In genomic region chr4:6331018-6331417, GRCh38 we compare ENCODE assay signal across 8 cellular contexts.
DNase-seq lines count a peak whose midpoint lies in the region; ATAC-seq, FAIRE-seq and TF ChIP-seq lines count a peak whose summit lies in the region.

No MANE protein-coding gene starts in this region.

- no peaks in the 10 kb centered on the region for H3K36me3 Mint-ChIP-seq in activated T-cell treated with anti-CD3 and anti-CD28 coated beads, Interleukin-2, amount 50 U/mL, for 24 hours (ENCODE audit: low read depth)

- BruUV-seq in endothelial cell of umbilical vein (replicated peaks; lab: Mats Ljungman, UMichigan): no TSS peak

- TF ChIP-seq CTCF in NB4 (IDR thresholded peaks at IDR 0.05; ENCODE audit: low read depth, low read length) (peak; percentile 96), endothelial cell of umbilical vein (IDR thresholded peaks at IDR 0.05; ENCODE audit: extremely low read depth in 1 of 2, insufficient read depth in 1 of 2, low read depth in 1 of 2, low read length in 2 of 2) (peak; percentile 47 to 65), gastrocnemius medialis (IDR thresholded peaks at IDR 0.05 in 4 of 5, conservative IDR thresholded peaks at IDR 0.05 in 1 of 5) (peak in 3 of 5 experiments; percentile 21 to 50 (median 36))

- no peak overlapping the region for H2AFZ ChIP-seq in endothelial cell of umbilical vein (ENCODE audit: low read depth, low read length)

- H3K27ac Mint-ChIP-seq in activated T-cell treated with anti-CD3 and anti-CD28 coated beads, Interleukin-2, amount 50 U/mL, for 24 hours: no peak overlapping the region

- no peaks in the 10 kb centered on the region for H3K9me1 ChIP-seq in endothelial cell of umbilical vein (replicated peaks; ENCODE audit: control insufficient read depth, extremely low read depth, insufficient read depth, low read length)

- no peaks in the 10 kb centered on the region for H4K20me1 ChIP-seq in endothelial cell of umbilical vein (replicated peaks; ENCODE audit: control insufficient read depth, extremely low read depth, insufficient read depth, low read length)

- POLR2A ChIA-PET in endothelial cell of umbilical vein (lab: Charles Lee): no interaction called here

- intact Hi-C loops in endothelial cell of umbilical vein (cut with micrococcal nuclease) (loop anchor here (1.0 kb wide), 1 partner anchor 333 kb away; no protein-coding TSS in a partner anchor), gastrocnemius medialis (cut with DNase I; ENCODE audit: low total_unique reads) (no loop called here)

- H3K9ac ChIP-seq in endothelial cell of umbilical vein (replicated peaks; ENCODE audit: extremely low read depth, insufficient read depth, low read length): no peak overlapping the region

- TF ChIP-seq POLR2A in NB4 (IDR thresholded peaks at IDR 0.05; ENCODE audit: extremely low read depth, insufficient read length): no peak
- no peak for TF ChIP-seq POLR2A in endothelial cell of umbilical vein (IDR thresholded peaks at IDR 0.05; ENCODE audit: low read depth, low read length)
- TF ChIP-seq POLR2A in gastrocnemius medialis (IDR thresholded peaks at IDR 0.05): no peak

- H3K4me2 ChIP-seq in endothelial cell of umbilical vein (ENCODE audit: insufficient read depth, low read length): no peak overlapping the region

- H3K4me1 ChIP-seq in endothelial cell of umbilical vein (ENCODE audit: control insufficient read depth, extremely low read depth, insufficient read depth, low read length) (no peaks in the 10 kb centered on the region), gastrocnemius medialis (no peaks in the 10 kb centered on the region)

- peaks cover 63% of the 10 kb centered on the region for H3K27me3 Mint-ChIP-seq in activated T-cell treated with anti-CD3 and anti-CD28 coated beads, Interleukin-2, amount 50 U/mL, for 24 hours

- in situ Hi-C loops in gastrocnemius medialis (cut with MboI; ENCODE audit: low sequenced_read_pairs in 4 of 4): no loop called here

- peak; percentile 44 to 47 for DNase-seq in activated T-cell treated with anti-CD3 and anti-CD28 coated beads, Interleukin-2, amount 50 U/mL, for 48 hours
- no peak for DNase-seq in activated T-cell treated with anti-CD3 and anti-CD28 coated beads, Interleukin-2, amount 50 U/mL, for 24 hours
- peak; percentile 75 for DNase-seq in NB4 (ENCODE audit: low read depth)
- DNase-seq in endothelial cell of umbilical vein (ENCODE audit: low read depth, low spot score): no peak
- no peak for DNase-seq in gastrocnemius medialis
- DNase-seq in NCI-H2107 (lab: John Stamatoyannopoulos, UW): no peak
- no peak for DNase-seq in stimulated activated naive CD4-positive, alpha-beta T cell treated with Interleukin-2 at 50 U/mL for 16 hours (lab: John Stamatoyannopoulos, UW)

- H3K4me3 ChIP-seq in NB4 (ENCODE audit: low read depth, low read length): no peak overlapping the region
- H3K4me3 ChIP-seq in endothelial cell of umbilical vein (replicated peaks in 1 of 3; ENCODE audit: insufficient read depth in 1 of 3, low read depth in 1 of 3, low read length in 3 of 3): no peak overlapping the region
- no peak overlapping the region for H3K4me3 ChIP-seq in gastrocnemius medialis

- dilution Hi-C loops in endothelial cell of umbilical vein (cut with MboI; ENCODE audit: extremely low pct_ligation_motif_present, low sequenced_read_pairs): no loop called here

- H3K27ac ChIP-seq in endothelial cell of umbilical vein (ENCODE audit: insufficient read depth, low read depth, low read length): no peak overlapping the region
- H3K27ac ChIP-seq in gastrocnemius medialis: no peak overlapping the region

- H3K9me3 ChIP-seq in endothelial cell of umbilical vein (replicated peaks; ENCODE audit: control insufficient read depth, insufficient read depth, low read length): no peaks in the 10 kb centered on the region
- no peaks in the 10 kb centered on the region for H3K9me3 ChIP-seq in gastrocnemius medialis

- CTCF ChIA-PET in endothelial cell of umbilical vein (lab: Charles Lee): interaction anchor here (0.5 to 16.2 kb wide), 29 partner anchors 8 to 783 kb away, joined by 3 to 808 read pairs (median 5); partner anchors contain the start of genes JAKMIP1, MAN2B2 and WFS1

- no peak overlapping the region for H3K4me3 Mint-ChIP-seq in activated T-cell treated with anti-CD3 and anti-CD28 coated beads, Interleukin-2, amount 50 U/mL, for 24 hours

- ATAC-seq in gastrocnemius medialis: no peak
- no peak for ATAC-seq in HG02970 (IDR thresholded peaks at IDR 0.05; ENCODE audit: low FRiP score, unreplicated experiment)

- H3K79me2 ChIP-seq in endothelial cell of umbilical vein (ENCODE audit: control insufficient read depth, insufficient read depth, low read length): no peaks in the 10 kb centered on the region

- no peaks in the 10 kb centered on the region for H3K4me1 Mint-ChIP-seq in activated T-cell treated with anti-CD3 and anti-CD28 coated beads, Interleukin-2, amount 50 U/mL, for 24 hours (ENCODE audit: low read depth)

- H3K27me3 ChIP-seq in endothelial cell of umbilical vein (ENCODE audit: control insufficient read depth in 2 of 2, insufficient read depth in 2 of 2, low read length in 2 of 2): no peaks in the 10 kb centered on the region
- H3K27me3 ChIP-seq in gastrocnemius medialis: peaks cover 6 to 11% (median 9%) of the 10 kb centered on the region in 3 donors

- FAIRE-seq in endothelial cell of umbilical vein (lab: Jason Lieb, UNC): no peak

- H3K36me3 ChIP-seq in endothelial cell of umbilical vein (ENCODE audit: control insufficient read depth in 2 of 2, extremely low read depth in 1 of 2, insufficient read depth in 2 of 2, low read length in 2 of 2) (no peaks in the 10 kb centered on the region), gastrocnemius medialis (no peaks in the 10 kb centered on the region)

- H3K9me3 Mint-ChIP-seq in activated T-cell treated with anti-CD3 and anti-CD28 coated beads, Interleukin-2, amount 50 U/mL, for 24 hours: no peaks in the 10 kb centered on the region

TF ChIP-seq in endothelial cell of umbilical vein, 7 proteins besides CTCF, POLR2A, EP300 and RAD21:
- TF ChIP-seq MYC (IDR thresholded peaks at IDR 0.05; ENCODE audit: low read depth, low read length) (no peak), MAX (IDR thresholded peaks at IDR 0.05; ENCODE audit: insufficient read depth, insufficient read length) (no peak), EZH2 (IDR thresholded peaks at IDR 0.05; ENCODE audit: borderline replicate concordance, low read depth, low read length, severe bottlenecking) (no peak), JUN (IDR thresholded peaks at IDR 0.05; ENCODE audit: borderline replicate concordance, insufficient read depth, insufficient read length, low read depth) (no peak), POLR2AphosphoS5 (IDR thresholded peaks at IDR 0.05; ENCODE audit: insufficient read depth, low read depth, low read length) (no peak), FOS (IDR thresholded peaks at IDR 0.05; ENCODE audit: borderline replicate concordance, insufficient read depth, low read length) (no peak), GATA2 (IDR thresholded peaks at IDR 0.05; ENCODE audit: insufficient read depth, insufficient read length, low read depth, low read length) (no peak)

Comparison
In these comparisons a context has a peak if more than half of its experiments do, and no peak if none do; other contexts are left out.
1. DNase-seq: peak in activated T-cell treated with anti-CD3 and anti-CD28 coated beads, Interleukin-2, amount 50 U/mL, for 48 hours (2 of 2) and NB4 (single experiment); none in activated T-cell treated with anti-CD3 and anti-CD28 coated beads, Interleukin-2, amount 50 U/mL, for 24 hours (single experiment), endothelial cell of umbilical vein (single experiment), gastrocnemius medialis (0 of 2), NCI-H2107 (single experiment) and stimulated activated naive CD4-positive, alpha-beta T cell treated with Interleukin-2 at 50 U/mL for 16 hours (single experiment).
2. CTCF ChIP-seq: peak in every context shown above with its lines; median percentile 96 in NB4; 56 in endothelial cell of umbilical vein; 36 in gastrocnemius medialis.